8 cellular contexts compared by ENCODE assay signal in the genomic region with DNA sequence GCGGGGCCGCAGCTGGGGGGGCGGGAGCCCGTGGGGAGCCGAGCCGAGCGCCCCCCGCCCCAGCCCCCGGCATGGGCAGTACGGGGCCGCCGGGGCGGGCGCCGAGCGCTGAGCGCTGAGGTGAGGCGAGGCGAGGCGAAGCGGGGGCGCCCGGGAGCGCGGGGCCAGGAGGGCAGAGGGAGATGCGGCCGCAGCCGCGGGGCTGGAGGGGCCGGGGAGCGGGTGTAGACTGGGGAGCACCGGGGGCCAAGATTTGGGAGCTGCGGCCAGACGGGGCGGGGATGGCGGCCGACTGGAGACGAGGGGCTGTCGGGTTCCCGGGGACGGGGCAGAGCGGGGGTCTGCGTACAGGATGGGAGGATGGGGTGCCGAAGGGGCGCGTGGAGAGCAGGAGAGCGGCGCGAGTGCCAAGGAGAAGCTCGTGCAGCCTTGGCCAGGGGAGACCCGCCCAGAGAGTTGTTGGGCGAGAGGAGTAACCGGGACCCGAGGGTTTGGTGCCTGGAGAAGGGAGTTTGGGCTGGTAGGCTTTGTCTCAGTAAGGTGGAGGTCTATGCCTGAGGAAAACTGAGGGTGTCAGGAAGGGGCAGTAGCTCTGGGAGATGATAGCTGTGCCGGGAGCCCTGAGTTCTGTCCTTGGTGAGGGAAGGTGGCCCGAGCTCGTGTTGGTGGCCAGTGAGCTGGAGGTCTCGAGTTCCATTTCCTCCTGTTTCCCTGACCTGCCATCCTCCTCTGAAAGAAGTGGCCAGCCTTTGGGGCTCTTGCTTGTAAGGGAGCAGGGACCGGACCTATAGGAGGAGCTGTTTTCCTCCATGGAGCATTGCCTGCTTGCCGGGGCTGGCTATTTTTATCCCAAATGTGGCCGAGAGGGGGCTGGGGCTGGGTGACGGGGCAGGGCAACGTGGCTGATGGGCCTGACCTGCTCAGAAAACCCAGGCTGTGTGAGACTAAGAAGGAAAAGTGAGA. TPM values are rescaled to one million over a fixed set of nuclear protein-coding genes. Genes with fewer than 3 reads are reported as not detected.
DNase-seq lines count a peak whose midpoint lies in the region; ATAC-seq lines count a peak whose summit lies in the region.

No MANE protein-coding gene starts in this region.

- peak overlapping the region; percentile 90 for H3K4me3 Mint-ChIP-seq in T-helper 1 cell treated with Interleukin-12 subunit alpha and Interleukin-12 subunit beta and Interleukin-4 antibody, amounts not matched to agents 30 μg/mL and 1 μg/mL, for 36 hours

- H3K4me3 ChIP-seq in HUES64 (ENCODE audit: low read length), result peak overlapping the region; percentile 99

- H3K27me3 ChIP-seq in HUES64 (ENCODE audit: insufficient read depth, low read length), result no peaks in the 10 kb centered on the region; the same call in 1 of the 2 replicates
- no peaks in the 10 kb centered on the region for H3K27me3 ChIP-seq in layer of hippocampus (ENCODE audit: control insufficient read depth, insufficient read depth, low read length)

- H3K27ac ChIP-seq in HUES64 (ENCODE audit: low read depth, low read length), result peak overlapping the region; percentile 73
- peak overlapping the region; percentile 85 for H3K27ac ChIP-seq in layer of hippocampus (ENCODE audit: low read depth, low read length)

- peaks cover 43% of the 10 kb centered on the region for H3K4me1 Mint-ChIP-seq in T-helper 1 cell treated with Interleukin-12 subunit alpha and Interleukin-12 subunit beta and Interleukin-4 antibody, amounts not matched to agents 30 μg/mL and 1 μg/mL, for 36 hours (ENCODE audit: low read depth)

- peak overlapping the region; percentile 60 for H3K9ac ChIP-seq in HUES64 (ENCODE audit: low read depth, low read length)

- peak; percentile 29 for DNase-seq in NCI-H1436 (lab: John Stamatoyannopoulos, UW)
- DNase-seq in NCI-H1436 treated with DMSO at 0.1 percent for 48 hours (lab: John Stamatoyannopoulos, UW), result no peak
- DNase-seq in dermis blood vessel endothelial cell, result peak; percentile 90
- peak; percentile 38 for DNase-seq in stimulated activated CD4-positive, alpha-beta T cell treated with anti-CD3 and anti-CD28 coated beads, Interleukin-12 subunit alpha, Interleukin-12 subunit beta, amount 100 ng/mL, for 4 hours

- H3K36me3 Mint-ChIP-seq in T-helper 1 cell treated with Interleukin-12 subunit alpha and Interleukin-12 subunit beta and Interleukin-4 antibody, amounts not matched to agents 30 μg/mL and 1 μg/mL, for 36 hours (ENCODE audit: low read depth), result peaks cover 10% of the 10 kb centered on the region

- under 1% methylated on average over 63 of the region's 63 CpGs for WGBS in HUES64

- H3K27ac Mint-ChIP-seq in T-helper 1 cell treated with Interleukin-12 subunit alpha and Interleukin-12 subunit beta and Interleukin-4 antibody, amounts not matched to agents 30 μg/mL and 1 μg/mL, for 36 hours, result peak overlapping the region; percentile 84

- peaks cover 34% of the 10 kb centered on the region for H3K27me3 Mint-ChIP-seq in T-helper 1 cell treated with Interleukin-12 subunit alpha and Interleukin-12 subunit beta and Interleukin-4 antibody, amounts not matched to agents 30 μg/mL and 1 μg/mL, for 36 hours (ENCODE audit: low read depth)

- no peaks in the 10 kb centered on the region for H3K9me3 ChIP-seq in HUES64 (ENCODE audit: insufficient read depth, low read depth, low read length)

- H3K36me3 ChIP-seq in HUES64 (ENCODE audit: insufficient read depth, low read length), result peaks cover 9% of the 10 kb centered on the region

- H3K4me1 ChIP-seq in HUES64 (ENCODE audit: insufficient read depth, low read length), result peaks cover 30% of the 10 kb centered on the region

- H3K9me3 Mint-ChIP-seq in T-helper 1 cell treated with Interleukin-12 subunit alpha and Interleukin-12 subunit beta and Interleukin-4 antibody, amounts not matched to agents 30 μg/mL and 1 μg/mL, for 36 hours, result no peaks in the 10 kb centered on the region

- no peak for ATAC-seq in GM18519 (IDR thresholded peaks at IDR 0.05; ENCODE audit: low FRiP score, unreplicated experiment)

RNA-seq across cellular contexts. Expression of gene ATP8B2, which starts 0.5 kb away (rescaled TPM):
- polyA plus RNA-seq in HUES64 (2013, experiment 1 of 2), result 22.6 TPM
- 25.2 TPM for polyA plus RNA-seq in HUES64 (2013, experiment 2 of 2)
- 90.0 and 108 TPM in 2 replicates for total RNA-seq in dermis blood vessel endothelial cell

RNA-seq across cellular contexts. Expression of gene AQP10, which starts 5.0 kb away (rescaled TPM):
- not detected for polyA plus RNA-seq in HUES64 (2013, experiment 1 of 2)
- 0.38 TPM for polyA plus RNA-seq in HUES64 (2013, experiment 2 of 2)
- total RNA-seq in dermis blood vessel endothelial cell, result not detected in 2 replicates

RNA-seq across cellular contexts. Expression of gene HAX1, which starts 53.4 kb away (rescaled TPM):
- polyA plus RNA-seq in HUES64 (2013, experiment 1 of 2), result 56.3 TPM
- polyA plus RNA-seq in HUES64 (2013, experiment 2 of 2), result 64.3 TPM
- 69.9 and 99.0 TPM in 2 replicates for total RNA-seq in dermis blood vessel endothelial cell
